8 cellular contexts compared by ENCODE assay signal in the genomic region with DNA sequence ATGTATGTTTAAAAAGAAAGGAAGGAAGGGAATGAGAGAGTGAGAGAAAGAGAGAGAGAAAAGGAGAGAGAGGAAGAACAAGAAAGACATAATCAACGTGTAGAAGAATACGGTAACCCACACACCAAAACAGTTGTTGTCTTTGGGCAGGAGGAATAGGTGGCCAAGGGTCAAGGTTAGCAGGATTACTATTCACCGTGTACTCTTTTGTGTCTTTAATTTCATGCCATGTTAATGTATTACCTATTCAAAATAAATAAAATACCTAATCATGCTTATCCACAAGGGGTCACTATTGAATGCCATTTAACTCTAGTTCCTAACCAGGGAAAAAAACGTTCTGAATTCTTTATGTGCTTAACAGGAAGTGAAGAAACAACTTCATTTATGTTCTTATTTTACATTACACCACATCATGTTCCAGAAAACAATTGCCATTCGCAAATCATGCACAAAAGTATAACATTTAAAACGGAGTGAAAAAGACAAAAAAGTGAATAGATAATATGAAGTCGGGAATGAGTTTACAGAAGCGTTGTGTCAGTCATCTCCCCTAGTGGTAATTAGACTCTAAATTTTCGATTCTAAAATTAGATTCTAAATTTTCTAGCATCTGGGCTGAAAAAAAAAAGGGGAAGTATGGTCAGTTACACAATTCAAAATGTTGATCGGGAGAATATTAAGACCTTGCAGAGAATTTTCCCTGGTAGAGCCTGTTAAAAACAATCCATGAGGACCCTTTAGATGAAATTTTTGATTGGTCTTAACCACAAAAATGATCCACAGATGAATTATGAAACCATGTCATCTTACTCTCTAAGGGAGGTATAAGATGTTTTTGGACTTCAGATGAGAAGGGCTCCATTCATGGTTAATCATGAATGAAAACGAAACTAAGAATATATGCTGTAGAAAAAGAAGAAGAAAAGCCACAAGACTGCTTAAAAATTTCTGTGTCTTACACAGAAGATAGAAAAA. TPM values are rescaled to one million over a fixed set of nuclear protein-coding genes. Genes with fewer than 3 reads are reported as not detected.
A peak's percentile ranks its signal among the peaks of the same experiment; 100 is the strongest.
DNase-seq lines count a peak whose midpoint lies in the region; ATAC-seq and TF ChIP-seq lines count a peak whose summit lies in the region.

No MANE protein-coding gene starts in this region.

- H3K79me2 ChIP-seq in osteoblast (ENCODE audit: insufficient read depth, low read length), result no peaks in the 10 kb centered on the region

- peaks cover 27% of the 10 kb centered on the region for H3K27me3 ChIP-seq in osteoblast (ENCODE audit: insufficient read depth, low read length)

- H3K27ac ChIP-seq in osteoblast (ENCODE audit: low read depth, low read length), result peak overlapping the region; percentile 75

- no peaks in the 10 kb centered on the region for H3K9me3 ChIP-seq in osteoblast (ENCODE audit: low read depth, low read length)

- peak overlapping the region; percentile 76 for H3K4me2 ChIP-seq in osteoblast (ENCODE audit: insufficient read depth, low read length)

- DNase-seq in DMS 273 treated with DMSO at 0.1 percent for 48 hours (lab: John Stamatoyannopoulos, UW) (peak; percentile 75), NCI-H2196 (lab: John Stamatoyannopoulos, UW; ENCODE audit: unreplicated experiment) (peak; percentile 24), fibroblast of villous mesenchyme (ENCODE audit: low read depth) (peak; percentile 83), osteoblast (ENCODE audit: insufficient read length, low spot score, missing footprints) (no peak)
- no peak for DNase-seq in activated CD4-positive, CD25-positive, alpha-beta regulatory T cell treated with anti-CD3 and anti-CD28 coated beads, Interleukin-2, amount 50 U/mL, for 72 hours

- TF ChIP-seq CTCF in WI38 (IDR thresholded peaks at IDR 0.05; ENCODE audit: low read depth, low read length), result peak; percentile 20; the same call in 1 of the 2 replicates
- TF ChIP-seq CTCF in fibroblast of villous mesenchyme (IDR thresholded peaks at IDR 0.05; ENCODE audit: insufficient read depth, low read depth, low read length), result peak; percentile 56
- TF ChIP-seq CTCF in osteoblast (IDR thresholded peaks at IDR 0.05; ENCODE audit: extremely low read depth, low read depth, low read length), result peak; percentile 63

- no peaks in the 10 kb centered on the region for H3K36me3 ChIP-seq in osteoblast (ENCODE audit: insufficient read depth, low read length)

- H3K4me1 ChIP-seq in osteoblast (ENCODE audit: insufficient read depth, low read length), result no peaks in the 10 kb centered on the region

- H3K4me3 ChIP-seq in WI38 (ENCODE audit: low read depth, low read length) (peak overlapping the region; percentile 68), fibroblast of villous mesenchyme (ENCODE audit: low read depth, low read length) (peak overlapping the region; percentile 69), osteoblast (ENCODE audit: insufficient read depth, low read length) (peak overlapping the region; percentile 72)

- peak; percentile 60 for ATAC-seq in GM19397 (IDR thresholded peaks at IDR 0.05; ENCODE audit: unreplicated experiment)
- ATAC-seq in HG03432 (IDR thresholded peaks at IDR 0.05; ENCODE audit: unreplicated experiment), result peak; percentile 72

- peak overlapping the region; percentile 90 for H2AFZ ChIP-seq in osteoblast (ENCODE audit: low read length)

- H4K20me1 ChIP-seq in osteoblast (ENCODE audit: insufficient read depth, low read length), result no peaks in the 10 kb centered on the region

RNA-seq across cellular contexts. Expression of a gene that starts 0.7 kb away (rescaled TPM):
- total RNA-seq in fibroblast of villous mesenchyme (under 0.01 TPM in 1 of 2 replicates, not detected in the other), osteoblast (under 0.01 and 0.36 TPM in 2 replicates)

RNA-seq across cellular contexts. Expression of a gene that starts 11.9 kb away (rescaled TPM):
- 111 and 128 TPM in 2 replicates for total RNA-seq in fibroblast of villous mesenchyme
- total RNA-seq in osteoblast, result 95.2 and 97.8 TPM in 2 replicates

Comparison
In these comparisons a context has a peak if more than half of its experiments do, and no peak if none do; other contexts are left out.
1. DNase-seq: peak in DMS 273 treated with DMSO at 0.1 percent for 48 hours (single experiment), NCI-H2196 (single experiment) and fibroblast of villous mesenchyme (single experiment); none in osteoblast (single experiment) and activated CD4-positive, CD25-positive, alpha-beta regulatory T cell treated with anti-CD3 and anti-CD28 coated beads, Interleukin-2, amount 50 U/mL, for 72 hours (single experiment).
2. Peak in every context shown above with its lines, with median percentiles within 50 percentile points of each other: H3K4me3 ChIP-seq and CTCF ChIP-seq.